Comparison of ENCODE assay signal across 8 cellular contexts in the genomic region with DNA sequence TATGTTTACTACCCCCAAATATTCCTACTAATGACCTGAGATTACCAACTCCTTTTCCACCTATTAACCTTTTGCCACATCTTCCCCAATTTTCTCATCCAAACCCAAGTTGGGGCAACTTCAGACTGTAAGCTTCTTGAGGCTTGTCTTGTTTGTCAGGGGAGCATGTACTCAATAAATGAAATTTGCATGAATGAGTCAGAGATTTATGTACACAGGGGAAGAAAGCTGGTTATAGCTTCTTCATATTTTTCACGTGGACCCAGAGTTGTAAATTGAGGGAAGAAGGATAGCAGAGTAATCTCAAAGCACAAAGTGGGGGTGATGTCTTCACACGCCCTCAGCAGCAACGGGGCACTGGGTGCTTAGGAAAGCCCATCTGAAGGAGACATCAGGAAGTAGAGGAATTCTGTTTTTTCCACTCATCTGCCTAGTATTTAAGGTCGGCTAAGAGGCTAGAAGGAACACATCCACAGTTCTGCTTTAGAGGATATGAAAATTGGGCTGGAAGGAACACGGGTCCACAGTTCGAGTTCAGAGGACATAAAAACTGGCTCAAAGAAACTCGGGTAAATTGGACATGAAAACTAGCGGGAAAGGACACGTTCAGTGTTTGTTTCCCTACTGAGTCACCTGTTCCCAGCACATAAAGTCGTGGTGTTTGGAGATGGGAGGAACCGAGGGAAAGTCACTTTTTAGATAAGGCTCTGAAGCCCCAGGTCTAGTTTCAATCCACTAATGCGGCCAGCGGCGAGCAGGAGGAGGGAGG. TPM values are rescaled to one million over a fixed set of nuclear protein-coding genes. Genes with fewer than 3 reads are reported as not detected.
DNase-seq lines count a peak whose midpoint lies in the region; ATAC-seq, FAIRE-seq and TF ChIP-seq lines count a peak whose summit lies in the region.

No MANE protein-coding gene starts in this region.

- CTCF ChIA-PET in H1 (lab: Charles Lee; ENCODE audit: partially characterized antibody) = interaction anchor here (0.7 to 2.2 kb wide), 4 partner anchors 12 to 31 kb away, joined by 3 to 8 read pairs (median 6); no protein-coding TSS in a partner anchor

- H3K9ac ChIP-seq in MM.1S (ENCODE audit: low read length) (no peak overlapping the region; the same call in 1 of the 2 replicates), H1 (replicated peaks in 1 of 4; ENCODE audit: extremely low read depth in 1 of 4, low read depth in 3 of 4, low read length in 3 of 4) (peak overlapping the region in 1 of 4 experiments; percentile 22; a peak in 1 of 7 replicates)

- H3K18ac ChIP-seq in H1 (ENCODE audit: extremely low read depth, low read length) = no peak overlapping the region

- no peak overlapping the region for H2AK5ac ChIP-seq in H1 (ENCODE audit: low read depth, low read length)

- H3K9me3 ChIP-seq in MM.1S (replicated peaks; ENCODE audit: insufficient read depth, low read length) (no peaks in the 10 kb centered on the region), H1 (ENCODE audit: insufficient read depth in 2 of 2, low read depth in 1 of 2, low read length in 1 of 2) (no peaks in the 10 kb centered on the region), pancreas (no peaks in the 10 kb centered on the region)

- no peak overlapping the region for H3K56ac ChIP-seq in H1 (replicated peaks; ENCODE audit: insufficient read length, low read depth, low read length)

- no peak overlapping the region for H4K91ac ChIP-seq in H1 (replicated peaks; ENCODE audit: insufficient read length, low read length)

- H3K27me3 ChIP-seq in MM.1S (replicated peaks; ENCODE audit: insufficient read depth, low read length) (no peaks in the 10 kb centered on the region), H1 (replicated peaks in 1 of 4; ENCODE audit: control insufficient read depth in 3 of 4, extremely low read depth in 1 of 4, insufficient read depth in 3 of 4, low read length in 3 of 4) (no peaks in the 10 kb centered on the region), pancreas (no peaks in the 10 kb centered on the region)

- H3K79me1 ChIP-seq in H1 (ENCODE audit: low read depth, low read length) = no peaks in the 10 kb centered on the region

- intact Hi-C loops in pancreas (cut with DNase I) = no loop called here

- no peak overlapping the region for H3K14ac ChIP-seq in H1 (ENCODE audit: insufficient read length)

- no peak overlapping the region for H3K4ac ChIP-seq in H1 (replicated peaks; ENCODE audit: insufficient read length, low read depth, low read length)

- 0 out of 2 replicates have a peak, but pooled peaks cover 6% of the 10 kb centered on the region for H3K23me2 ChIP-seq in H1 (ENCODE audit: low read depth, low read length)

- H3K36me3 ChIP-seq in MM.1S (replicated peaks; ENCODE audit: insufficient read depth, low read length) = no peaks in the 10 kb centered on the region
- no peaks in the 10 kb centered on the region for H3K36me3 ChIP-seq in H1 (ENCODE audit: control insufficient read depth in 2 of 4, insufficient read depth in 4 of 4, low read length in 3 of 4)
- no peaks in the 10 kb centered on the region for H3K36me3 ChIP-seq in pancreas

- no peaks in the 10 kb centered on the region for H3K9me2 ChIP-seq in MM.1S (replicated peaks; ENCODE audit: insufficient read depth, low read length)

- H2BK20ac ChIP-seq in H1 (ENCODE audit: low read length) = no peak overlapping the region

- no peak overlapping the region for H2AFZ ChIP-seq in MM.1S (ENCODE audit: low read length)
- H2AFZ ChIP-seq in H1 (ENCODE audit: low read length) = peak overlapping the region; percentile 32; the same call in 1 of the 2 replicates

- no peak for DNase-seq in MM.1S
- no peak for DNase-seq in H1 (ENCODE audit: low read depth in 1 of 2, low spot score in 2 of 2)
- no peak for DNase-seq in pancreas
- no peak for DNase-seq in NCI-H187 treated with DMSO at 0.1 percent for 48 hours (lab: John Stamatoyannopoulos, UW)
- no peak for DNase-seq in mucosa of gallbladder (ENCODE audit: low spot score)
- DNase-seq in AG20443 (ENCODE audit: low spot score) = no peak
- no peak for DNase-seq in NCI-H146 treated with DMSO at 0.1 percent for 48 hours (lab: John Stamatoyannopoulos, UW; ENCODE audit: unreplicated experiment)

- 0 out of 2 replicates have a peak, but pooled peaks cover 4% of the 10 kb centered on the region for H3K4me1 ChIP-seq in MM.1S (ENCODE audit: low read length)
- H3K4me1 ChIP-seq in H1 (replicated peaks in 1 of 4; ENCODE audit: control insufficient read depth in 3 of 4, insufficient read depth in 4 of 4, low read length in 3 of 4) = peaks cover 0 to 8% (median under 1%) of the 10 kb centered on the region in 4 experiments; a peak in 3 of 7 replicates
- H3K4me1 ChIP-seq in pancreas = peaks cover 0 to 6% (median 0%) of the 10 kb centered on the region in 3 donors

- no peak overlapping the region for H3K23ac ChIP-seq in H1 (ENCODE audit: insufficient read length)

- no peak for TF ChIP-seq EP300 in H1 (IDR thresholded peaks at IDR 0.05; ENCODE audit: borderline replicate concordance in 1 of 2, low read depth in 2 of 2, low read length in 2 of 2)

- H2BK120ac ChIP-seq in H1 (replicated peaks; ENCODE audit: low read depth, low read length) = no peak overlapping the region

- H3K4me2 ChIP-seq in MM.1S (ENCODE audit: low read depth, low read length) (peak overlapping the region; percentile 82), H1 (ENCODE audit: insufficient read depth in 1 of 2, low read depth in 2 of 2, low read length in 2 of 2) (peak overlapping the region; percentile 65 to 78)

- no peak overlapping the region for H2BK12ac ChIP-seq in H1 (ENCODE audit: low read depth, low read length)

- WGBS in H1 (ENCODE audit: extremely low coverage in 1 of 2, insufficient coverage in 1 of 2, insufficient read length in 1 of 2, insufficient replicate concordance in 2 of 2, low coverage in 1 of 2, low lambda C conversion rate in 2 of 2, missing lambda C conversion rate in 1 of 2), 2 experiments = 33% methylated on average over 14 of the region's 14 CpGs; no CpG with 5 or more reads in 1 of the 2 experiments
- WGBS in pancreas, 2 donors = 7 to 15% methylated on average over 14 of the region's 14 CpGs

- H3K4me3 ChIP-seq in MM.1S (ENCODE audit: low read length) = peak overlapping the region; percentile 55; the same call in 1 of the 2 replicates
- H3K4me3 ChIP-seq in H1 (ENCODE audit: extremely low read depth in 1 of 4, insufficient read depth in 2 of 4, low read depth in 3 of 4, low read length in 4 of 4) = peak overlapping the region in 3 of 4 experiments; percentile 10 to 48 (median 20); a peak in 4 of 8 replicates
- H3K4me3 ChIP-seq in pancreas = peak overlapping the region in 2 of 4 donors; percentile 17 to 60

- H3K79me2 ChIP-seq in MM.1S (ENCODE audit: low read length) (no peaks in the 10 kb centered on the region), H1 (ENCODE audit: control insufficient read depth in 1 of 2, insufficient read depth in 2 of 2, low read length in 2 of 2) (no peaks in the 10 kb centered on the region)

- FAIRE-seq in H1 (lab: Jason Lieb, UNC) (no peak), pancreas (lab: Jason Lieb, UNC) (no peak)

- no peak overlapping the region for H4K8ac ChIP-seq in H1 (ENCODE audit: extremely low read depth, insufficient read depth, low read length)

- POLR2A ChIA-PET in H1 (lab: Charles Lee; ENCODE audit: partially characterized antibody) = interaction anchor here (0.7 to 1.4 kb wide), 2 partner anchors 12 to 403 kb away, joined by 3 read pairs; no protein-coding TSS in a partner anchor

- ATAC-seq in GM18511 (IDR thresholded peaks at IDR 0.05; ENCODE audit: unreplicated experiment) = peak; percentile 2
- ATAC-seq in pancreas = no peak

- H3K27ac ChIP-seq in MM.1S (ENCODE audit: low read length) (no peak overlapping the region), H1 (ENCODE audit: low read depth, low read length) (no peak overlapping the region), pancreas (peak overlapping the region in 3 of 4 donors; percentile 11 to 64 (median 51))

- TF ChIP-seq CTCF in MM.1S (IDR thresholded peaks at IDR 0.05; ENCODE audit: low read length) = no peak
- no peak for TF ChIP-seq CTCF in H1 (IDR thresholded peaks at IDR 0.05; ENCODE audit: control extremely low read depth in 1 of 3, insufficient read depth in 1 of 3, low read depth in 1 of 3, low read length in 3 of 3)
- no peak for TF ChIP-seq CTCF in pancreas (IDR thresholded peaks at IDR 0.05)

- H4K20me1 ChIP-seq in MM.1S (ENCODE audit: insufficient read depth, low read length) (no peaks in the 10 kb centered on the region), H1 (replicated peaks in 1 of 2; ENCODE audit: control insufficient read depth in 1 of 2, insufficient read depth in 2 of 2, low read length in 2 of 2) (no peaks in the 10 kb centered on the region)

- H3F3A ChIP-seq in MM.1S (ENCODE audit: insufficient read depth, low read length) = no peaks in the 10 kb centered on the region

- no peak overlapping the region for H4K5ac ChIP-seq in H1 (ENCODE audit: insufficient read length, low read depth, low read length)

- H2BK15ac ChIP-seq in H1 (ENCODE audit: low read length) = no peak overlapping the region

- no peak for TF ChIP-seq POLR2A in H1 (IDR thresholded peaks at IDR 0.05; ENCODE audit: control extremely low read depth in 1 of 2, low read depth in 2 of 2, low read length in 2 of 2)

- TF ChIP-seq RAD21 in H1 (IDR thresholded peaks at IDR 0.05 in 1 of 2, conservative IDR thresholded peaks at IDR 0.05 in 1 of 2; ENCODE audit: low read depth in 2 of 2, low read length in 2 of 2) = no peak

- no peak overlapping the region for H2BK5ac ChIP-seq in H1 (ENCODE audit: low read depth, low read length)

RNA-seq across cellular contexts. Expression of gene CA5B, which starts 0.7 kb away (rescaled TPM):
- 5.8 and 8.6 TPM in 2 replicates for total RNA-seq in H1 (2021; fragmentation: NEBNext Ultra II Directional; extraction: Animal tissue kit (Norgen Biotek cat#: 25700))
- 2.3 and 3.3 TPM in 2 replicates for polyA plus RNA-seq in H1 (2011; rRNA removed)
- polyA plus RNA-seq in H1 (2011; cell fraction: cytosol; rRNA removed) = 3.1 TPM
- polyA plus RNA-seq in H1 (2011; cell fraction: nucleus; rRNA removed) = 5.6 TPM
- polyA plus RNA-seq in H1 (2012, experiment 1 of 2) = 2.8 to 3.8 TPM (median 3.7 TPM) in 4 replicates
- 2.4 TPM for polyA plus RNA-seq in H1 (2012, experiment 2 of 2)
- 4.3 TPM for polyA plus RNA-seq in H1 (2013, experiment 1 of 2)
- polyA plus RNA-seq in H1 (2013, experiment 2 of 2) = 4.4 TPM
- 8.5 and 9.5 TPM in 2 replicates for polyA minus RNA-seq in H1 (2011; rRNA and poly(A)+ RNA removed)
- polyA minus RNA-seq in H1 (2011; cell fraction: cytosol; rRNA and poly(A)+ RNA removed) = 4.1 TPM
- 7.8 TPM for polyA minus RNA-seq in H1 (2011; cell fraction: nucleus; rRNA and poly(A)+ RNA removed)
- 1 to 10 TPM; 3.7 to 7.9 (median 5.2) TPM for total RNA-seq in pancreas
- 1 to 10 TPM; 1.9 to 2.6 TPM for polyA plus RNA-seq in pancreas
- total RNA-seq in mucosa of gallbladder = 9.4 TPM

RNA-seq across cellular contexts. Expression of gene ZRSR2, which starts 52.9 kb away (rescaled TPM):
- 6.9 and 7.6 TPM in 2 replicates for total RNA-seq in H1 (2021; fragmentation: NEBNext Ultra II Directional; extraction: Animal tissue kit (Norgen Biotek cat#: 25700))
- 2.4 and 3.9 TPM in 2 replicates for polyA plus RNA-seq in H1 (2011; rRNA removed)
- 6.4 TPM for polyA plus RNA-seq in H1 (2011; cell fraction: cytosol; rRNA removed)
- polyA plus RNA-seq in H1 (2011; cell fraction: nucleus; rRNA removed) = 2.9 TPM
- 9.3 to 17.0 TPM (median 12.7 TPM) in 4 replicates for polyA plus RNA-seq in H1 (2012, experiment 1 of 2)
- 3.1 TPM for polyA plus RNA-seq in H1 (2012, experiment 2 of 2)
- polyA plus RNA-seq in H1 (2013, experiment 1 of 2) = 10.5 TPM
- 9.5 TPM for polyA plus RNA-seq in H1 (2013, experiment 2 of 2)
- polyA minus RNA-seq in H1 (2011; rRNA and poly(A)+ RNA removed) = 2.3 and 2.5 TPM in 2 replicates
- 2.7 TPM for polyA minus RNA-seq in H1 (2011; cell fraction: cytosol; rRNA and poly(A)+ RNA removed)
- 5.1 TPM for polyA minus RNA-seq in H1 (2011; cell fraction: nucleus; rRNA and poly(A)+ RNA removed)
- 1 to 10 TPM; 3.0 to 7.1 (median 4.8) TPM for total RNA-seq in pancreas
- 10 to 100 TPM; 15.2 to 33.1 TPM for polyA plus RNA-seq in pancreas
- 11.7 TPM for total RNA-seq in mucosa of gallbladder

Comparison
In these comparisons a context has a peak if more than half of its experiments do, and no peak if none do; other contexts are left out.
1. H3K27ac ChIP-seq: peak in pancreas (3 of 4); none in MM.1S (single experiment) and H1 (single experiment).